Comparison of ENCODE assay signal across 1 cellular context in the genomic region with DNA sequence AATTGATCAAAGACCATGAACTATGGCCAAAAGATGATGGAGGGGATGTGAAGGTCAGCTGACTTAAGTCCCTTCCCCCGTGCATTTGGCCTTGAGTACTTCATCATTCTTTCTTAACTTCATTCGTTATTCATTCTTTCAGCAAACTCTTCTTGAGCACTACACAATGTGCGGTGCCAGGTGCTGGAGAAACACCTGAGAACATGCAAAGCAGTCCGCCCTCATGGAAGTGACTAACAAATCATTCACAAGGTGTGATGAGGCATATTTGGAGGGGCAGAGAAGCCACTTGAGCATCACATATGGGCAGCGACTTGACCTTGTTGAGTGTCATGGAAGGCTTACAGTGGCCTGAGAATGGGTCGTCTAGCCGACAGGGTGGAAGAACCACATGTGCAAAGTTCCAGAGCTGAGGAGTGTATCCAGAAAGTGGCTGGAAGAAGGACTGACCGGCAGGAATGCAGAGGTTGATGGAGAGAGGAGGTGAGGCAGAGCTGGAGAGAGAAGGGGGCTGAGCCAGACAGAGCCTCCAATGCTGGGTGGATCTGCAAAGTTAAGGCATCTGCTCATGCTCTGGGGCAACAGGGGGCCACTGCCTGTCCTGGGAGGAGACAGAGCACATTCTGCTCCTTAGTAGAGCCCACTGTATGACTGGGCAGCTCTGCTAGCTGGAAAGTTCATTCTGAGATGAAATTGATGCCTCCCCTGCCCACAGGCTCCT.
TF ChIP-seq lines count a peak whose summit lies in the region.

No MANE protein-coding gene starts in this region.

TF ChIP-seq in HepG2, 621 proteins besides CTCF, POLR2A, EP300 and RAD21:
- TF ChIP-seq, protein P1, sequence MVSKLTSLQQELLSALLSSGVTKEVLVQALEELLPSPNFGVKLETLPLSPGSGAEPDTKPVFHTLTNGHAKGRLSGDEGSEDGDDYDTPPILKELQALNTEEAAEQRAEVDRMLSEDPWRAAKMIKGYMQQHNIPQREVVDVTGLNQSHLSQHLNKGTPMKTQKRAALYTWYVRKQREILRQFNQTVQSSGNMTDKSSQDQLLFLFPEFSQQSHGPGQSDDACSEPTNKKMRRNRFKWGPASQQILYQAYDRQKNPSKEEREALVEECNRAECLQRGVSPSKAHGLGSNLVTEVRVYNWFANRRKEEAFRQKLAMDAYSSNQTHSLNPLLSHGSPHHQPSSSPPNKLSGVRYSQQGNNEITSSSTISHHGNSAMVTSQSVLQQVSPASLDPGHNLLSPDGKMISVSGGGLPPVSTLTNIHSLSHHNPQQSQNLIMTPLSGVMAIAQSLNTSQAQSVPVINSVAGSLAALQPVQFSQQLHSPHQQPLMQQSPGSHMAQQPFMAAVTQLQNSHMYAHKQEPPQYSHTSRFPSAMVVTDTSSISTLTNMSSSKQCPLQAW (CRISPR knock-in tag; IDR thresholded peaks at IDR 0.05) = no peak
- TF ChIP-seq ZNF101 (CRISPR knock-in tag; IDR thresholded peaks at IDR 0.05; ENCODE audit: borderline replicate concordance, low read depth) (no peak), SPEN (CRISPR knock-in tag; IDR thresholded peaks at IDR 0.05; ENCODE audit: low read depth) (0 out of 2 replicates have a peak, but pooled peaks have one; percentile 2), MXD4 (CRISPR knock-in tag; IDR thresholded peaks at IDR 0.05) (no peak), ZNF326 (CRISPR knock-in tag; IDR thresholded peaks at IDR 0.05; ENCODE audit: borderline replicate concordance) (no peak), NFKBIZ (CRISPR knock-in tag; IDR thresholded peaks at IDR 0.05) (no peak), ZIK1 (CRISPR knock-in tag; IDR thresholded peaks at IDR 0.05; ENCODE audit: borderline replicate concordance, low read depth) (no peak), ZNF224 (CRISPR knock-in tag; IDR thresholded peaks at IDR 0.05) (0 out of 2 replicates have a peak, but pooled peaks have one; percentile 8), ZNF235 (CRISPR knock-in tag; IDR thresholded peaks at IDR 0.05; ENCODE audit: borderline replicate concordance) (0 out of 2 replicates have a peak, but pooled peaks have one; percentile 15)
- TF ChIP-seq, protein P2, sequence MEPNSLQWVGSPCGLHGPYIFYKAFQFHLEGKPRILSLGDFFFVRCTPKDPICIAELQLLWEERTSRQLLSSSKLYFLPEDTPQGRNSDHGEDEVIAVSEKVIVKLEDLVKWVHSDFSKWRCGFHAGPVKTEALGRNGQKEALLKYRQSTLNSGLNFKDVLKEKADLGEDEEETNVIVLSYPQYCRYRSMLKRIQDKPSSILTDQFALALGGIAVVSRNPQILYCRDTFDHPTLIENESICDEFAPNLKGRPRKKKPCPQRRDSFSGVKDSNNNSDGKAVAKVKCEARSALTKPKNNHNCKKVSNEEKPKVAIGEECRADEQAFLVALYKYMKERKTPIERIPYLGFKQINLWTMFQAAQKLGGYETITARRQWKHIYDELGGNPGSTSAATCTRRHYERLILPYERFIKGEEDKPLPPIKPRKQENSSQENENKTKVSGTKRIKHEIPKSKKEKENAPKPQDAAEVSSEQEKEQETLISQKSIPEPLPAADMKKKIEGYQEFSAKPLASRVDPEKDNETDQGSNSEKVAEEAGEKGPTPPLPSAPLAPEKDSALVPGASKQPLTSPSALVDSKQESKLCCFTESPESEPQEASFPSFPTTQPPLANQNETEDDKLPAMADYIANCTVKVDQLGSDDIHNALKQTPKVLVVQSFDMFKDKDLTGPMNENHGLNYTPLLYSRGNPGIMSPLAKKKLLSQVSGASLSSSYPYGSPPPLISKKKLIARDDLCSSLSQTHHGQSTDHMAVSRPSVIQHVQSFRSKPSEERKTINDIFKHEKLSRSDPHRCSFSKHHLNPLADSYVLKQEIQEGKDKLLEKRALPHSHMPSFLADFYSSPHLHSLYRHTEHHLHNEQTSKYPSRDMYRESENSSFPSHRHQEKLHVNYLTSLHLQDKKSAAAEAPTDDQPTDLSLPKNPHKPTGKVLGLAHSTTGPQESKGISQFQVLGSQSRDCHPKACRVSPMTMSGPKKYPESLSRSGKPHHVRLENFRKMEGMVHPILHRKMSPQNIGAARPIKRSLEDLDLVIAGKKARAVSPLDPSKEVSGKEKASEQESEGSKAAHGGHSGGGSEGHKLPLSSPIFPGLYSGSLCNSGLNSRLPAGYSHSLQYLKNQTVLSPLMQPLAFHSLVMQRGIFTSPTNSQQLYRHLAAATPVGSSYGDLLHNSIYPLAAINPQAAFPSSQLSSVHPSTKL (CRISPR knock-in tag; IDR thresholded peaks at IDR 0.05) = no peak
- TF ChIP-seq, protein P3, sequence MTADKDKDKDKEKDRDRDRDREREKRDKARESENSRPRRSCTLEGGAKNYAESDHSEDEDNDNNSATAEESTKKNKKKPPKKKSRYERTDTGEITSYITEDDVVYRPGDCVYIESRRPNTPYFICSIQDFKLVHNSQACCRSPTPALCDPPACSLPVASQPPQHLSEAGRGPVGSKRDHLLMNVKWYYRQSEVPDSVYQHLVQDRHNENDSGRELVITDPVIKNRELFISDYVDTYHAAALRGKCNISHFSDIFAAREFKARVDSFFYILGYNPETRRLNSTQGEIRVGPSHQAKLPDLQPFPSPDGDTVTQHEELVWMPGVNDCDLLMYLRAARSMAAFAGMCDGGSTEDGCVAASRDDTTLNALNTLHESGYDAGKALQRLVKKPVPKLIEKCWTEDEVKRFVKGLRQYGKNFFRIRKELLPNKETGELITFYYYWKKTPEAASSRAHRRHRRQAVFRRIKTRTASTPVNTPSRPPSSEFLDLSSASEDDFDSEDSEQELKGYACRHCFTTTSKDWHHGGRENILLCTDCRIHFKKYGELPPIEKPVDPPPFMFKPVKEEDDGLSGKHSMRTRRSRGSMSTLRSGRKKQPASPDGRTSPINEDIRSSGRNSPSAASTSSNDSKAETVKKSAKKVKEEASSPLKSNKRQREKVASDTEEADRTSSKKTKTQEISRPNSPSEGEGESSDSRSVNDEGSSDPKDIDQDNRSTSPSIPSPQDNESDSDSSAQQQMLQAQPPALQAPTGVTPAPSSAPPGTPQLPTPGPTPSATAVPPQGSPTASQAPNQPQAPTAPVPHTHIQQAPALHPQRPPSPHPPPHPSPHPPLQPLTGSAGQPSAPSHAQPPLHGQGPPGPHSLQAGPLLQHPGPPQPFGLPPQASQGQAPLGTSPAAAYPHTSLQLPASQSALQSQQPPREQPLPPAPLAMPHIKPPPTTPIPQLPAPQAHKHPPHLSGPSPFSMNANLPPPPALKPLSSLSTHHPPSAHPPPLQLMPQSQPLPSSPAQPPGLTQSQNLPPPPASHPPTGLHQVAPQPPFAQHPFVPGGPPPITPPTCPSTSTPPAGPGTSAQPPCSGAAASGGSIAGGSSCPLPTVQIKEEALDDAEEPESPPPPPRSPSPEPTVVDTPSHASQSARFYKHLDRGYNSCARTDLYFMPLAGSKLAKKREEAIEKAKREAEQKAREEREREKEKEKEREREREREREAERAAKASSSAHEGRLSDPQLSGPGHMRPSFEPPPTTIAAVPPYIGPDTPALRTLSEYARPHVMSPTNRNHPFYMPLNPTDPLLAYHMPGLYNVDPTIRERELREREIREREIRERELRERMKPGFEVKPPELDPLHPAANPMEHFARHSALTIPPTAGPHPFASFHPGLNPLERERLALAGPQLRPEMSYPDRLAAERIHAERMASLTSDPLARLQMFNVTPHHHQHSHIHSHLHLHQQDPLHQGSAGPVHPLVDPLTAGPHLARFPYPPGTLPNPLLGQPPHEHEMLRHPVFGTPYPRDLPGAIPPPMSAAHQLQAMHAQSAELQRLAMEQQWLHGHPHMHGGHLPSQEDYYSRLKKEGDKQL (CRISPR knock-in tag; IDR thresholded peaks at IDR 0.05; ENCODE audit: low read depth) = no peak
